Comparison of ENCODE assay signal across 1 cellular context in the genomic region with DNA sequence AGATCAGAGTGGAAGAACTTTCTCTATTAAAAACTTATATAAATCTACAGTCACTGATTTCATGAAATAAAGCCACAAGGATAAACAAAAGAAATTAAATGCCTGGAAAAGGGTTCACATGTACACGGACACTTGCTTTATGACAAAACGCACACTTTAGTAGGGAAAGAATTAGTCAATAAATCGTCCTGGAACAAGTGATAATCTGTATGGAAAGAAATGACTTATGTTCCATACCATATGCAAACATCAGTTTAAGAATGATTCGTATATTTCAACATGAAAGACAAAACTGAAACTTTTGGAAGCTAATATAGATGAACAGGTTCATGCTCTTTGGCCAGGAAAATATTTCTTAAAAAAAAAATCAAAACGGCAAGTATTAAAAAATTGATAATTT.
TF ChIP-seq lines count a peak whose summit lies in the region.

No MANE protein-coding gene starts in this region.

TF ChIP-seq in GM23338, 12 proteins besides CTCF, POLR2A, EP300 and RAD21 (continued from another document):
- TF ChIP-seq, protein P1, sequence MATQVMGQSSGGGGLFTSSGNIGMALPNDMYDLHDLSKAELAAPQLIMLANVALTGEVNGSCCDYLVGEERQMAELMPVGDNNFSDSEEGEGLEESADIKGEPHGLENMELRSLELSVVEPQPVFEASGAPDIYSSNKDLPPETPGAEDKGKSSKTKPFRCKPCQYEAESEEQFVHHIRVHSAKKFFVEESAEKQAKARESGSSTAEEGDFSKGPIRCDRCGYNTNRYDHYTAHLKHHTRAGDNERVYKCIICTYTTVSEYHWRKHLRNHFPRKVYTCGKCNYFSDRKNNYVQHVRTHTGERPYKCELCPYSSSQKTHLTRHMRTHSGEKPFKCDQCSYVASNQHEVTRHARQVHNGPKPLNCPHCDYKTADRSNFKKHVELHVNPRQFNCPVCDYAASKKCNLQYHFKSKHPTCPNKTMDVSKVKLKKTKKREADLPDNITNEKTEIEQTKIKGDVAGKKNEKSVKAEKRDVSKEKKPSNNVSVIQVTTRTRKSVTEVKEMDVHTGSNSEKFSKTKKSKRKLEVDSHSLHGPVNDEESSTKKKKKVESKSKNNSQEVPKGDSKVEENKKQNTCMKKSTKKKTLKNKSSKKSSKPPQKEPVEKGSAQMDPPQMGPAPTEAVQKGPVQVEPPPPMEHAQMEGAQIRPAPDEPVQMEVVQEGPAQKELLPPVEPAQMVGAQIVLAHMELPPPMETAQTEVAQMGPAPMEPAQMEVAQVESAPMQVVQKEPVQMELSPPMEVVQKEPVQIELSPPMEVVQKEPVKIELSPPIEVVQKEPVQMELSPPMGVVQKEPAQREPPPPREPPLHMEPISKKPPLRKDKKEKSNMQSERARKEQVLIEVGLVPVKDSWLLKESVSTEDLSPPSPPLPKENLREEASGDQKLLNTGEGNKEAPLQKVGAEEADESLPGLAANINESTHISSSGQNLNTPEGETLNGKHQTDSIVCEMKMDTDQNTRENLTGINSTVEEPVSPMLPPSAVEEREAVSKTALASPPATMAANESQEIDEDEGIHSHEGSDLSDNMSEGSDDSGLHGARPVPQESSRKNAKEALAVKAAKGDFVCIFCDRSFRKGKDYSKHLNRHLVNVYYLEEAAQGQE (IDR thresholded peaks at IDR 0.05; ENCODE audit: unreplicated experiment), result no peak
- TF ChIP-seq POLR2AphosphoS5 (IDR thresholded peaks at IDR 0.05; ENCODE audit: low read depth) (no peak), CREB1 (CRISPR knock-in tag; IDR thresholded peaks at IDR 0.05; ENCODE audit: low read depth) (no peak), ETS1 (IDR thresholded peaks at IDR 0.05) (no peak), ZNF331 (CRISPR knock-in tag; IDR thresholded peaks at IDR 0.05; ENCODE audit: low read depth) (no peak), EZH2 (IDR thresholded peaks at IDR 0.05; ENCODE audit: low read depth, unreplicated experiment) (no peak), NANOG (IDR thresholded peaks at IDR 0.05; ENCODE audit: borderline replicate concordance) (no peak), JUNB (IDR thresholded peaks at IDR 0.05; ENCODE audit: unreplicated experiment) (no peak), EZH2phosphoT487 (IDR thresholded peaks at IDR 0.05; ENCODE audit: unreplicated experiment) (no peak)
- TF ChIP-seq, protein P2, sequence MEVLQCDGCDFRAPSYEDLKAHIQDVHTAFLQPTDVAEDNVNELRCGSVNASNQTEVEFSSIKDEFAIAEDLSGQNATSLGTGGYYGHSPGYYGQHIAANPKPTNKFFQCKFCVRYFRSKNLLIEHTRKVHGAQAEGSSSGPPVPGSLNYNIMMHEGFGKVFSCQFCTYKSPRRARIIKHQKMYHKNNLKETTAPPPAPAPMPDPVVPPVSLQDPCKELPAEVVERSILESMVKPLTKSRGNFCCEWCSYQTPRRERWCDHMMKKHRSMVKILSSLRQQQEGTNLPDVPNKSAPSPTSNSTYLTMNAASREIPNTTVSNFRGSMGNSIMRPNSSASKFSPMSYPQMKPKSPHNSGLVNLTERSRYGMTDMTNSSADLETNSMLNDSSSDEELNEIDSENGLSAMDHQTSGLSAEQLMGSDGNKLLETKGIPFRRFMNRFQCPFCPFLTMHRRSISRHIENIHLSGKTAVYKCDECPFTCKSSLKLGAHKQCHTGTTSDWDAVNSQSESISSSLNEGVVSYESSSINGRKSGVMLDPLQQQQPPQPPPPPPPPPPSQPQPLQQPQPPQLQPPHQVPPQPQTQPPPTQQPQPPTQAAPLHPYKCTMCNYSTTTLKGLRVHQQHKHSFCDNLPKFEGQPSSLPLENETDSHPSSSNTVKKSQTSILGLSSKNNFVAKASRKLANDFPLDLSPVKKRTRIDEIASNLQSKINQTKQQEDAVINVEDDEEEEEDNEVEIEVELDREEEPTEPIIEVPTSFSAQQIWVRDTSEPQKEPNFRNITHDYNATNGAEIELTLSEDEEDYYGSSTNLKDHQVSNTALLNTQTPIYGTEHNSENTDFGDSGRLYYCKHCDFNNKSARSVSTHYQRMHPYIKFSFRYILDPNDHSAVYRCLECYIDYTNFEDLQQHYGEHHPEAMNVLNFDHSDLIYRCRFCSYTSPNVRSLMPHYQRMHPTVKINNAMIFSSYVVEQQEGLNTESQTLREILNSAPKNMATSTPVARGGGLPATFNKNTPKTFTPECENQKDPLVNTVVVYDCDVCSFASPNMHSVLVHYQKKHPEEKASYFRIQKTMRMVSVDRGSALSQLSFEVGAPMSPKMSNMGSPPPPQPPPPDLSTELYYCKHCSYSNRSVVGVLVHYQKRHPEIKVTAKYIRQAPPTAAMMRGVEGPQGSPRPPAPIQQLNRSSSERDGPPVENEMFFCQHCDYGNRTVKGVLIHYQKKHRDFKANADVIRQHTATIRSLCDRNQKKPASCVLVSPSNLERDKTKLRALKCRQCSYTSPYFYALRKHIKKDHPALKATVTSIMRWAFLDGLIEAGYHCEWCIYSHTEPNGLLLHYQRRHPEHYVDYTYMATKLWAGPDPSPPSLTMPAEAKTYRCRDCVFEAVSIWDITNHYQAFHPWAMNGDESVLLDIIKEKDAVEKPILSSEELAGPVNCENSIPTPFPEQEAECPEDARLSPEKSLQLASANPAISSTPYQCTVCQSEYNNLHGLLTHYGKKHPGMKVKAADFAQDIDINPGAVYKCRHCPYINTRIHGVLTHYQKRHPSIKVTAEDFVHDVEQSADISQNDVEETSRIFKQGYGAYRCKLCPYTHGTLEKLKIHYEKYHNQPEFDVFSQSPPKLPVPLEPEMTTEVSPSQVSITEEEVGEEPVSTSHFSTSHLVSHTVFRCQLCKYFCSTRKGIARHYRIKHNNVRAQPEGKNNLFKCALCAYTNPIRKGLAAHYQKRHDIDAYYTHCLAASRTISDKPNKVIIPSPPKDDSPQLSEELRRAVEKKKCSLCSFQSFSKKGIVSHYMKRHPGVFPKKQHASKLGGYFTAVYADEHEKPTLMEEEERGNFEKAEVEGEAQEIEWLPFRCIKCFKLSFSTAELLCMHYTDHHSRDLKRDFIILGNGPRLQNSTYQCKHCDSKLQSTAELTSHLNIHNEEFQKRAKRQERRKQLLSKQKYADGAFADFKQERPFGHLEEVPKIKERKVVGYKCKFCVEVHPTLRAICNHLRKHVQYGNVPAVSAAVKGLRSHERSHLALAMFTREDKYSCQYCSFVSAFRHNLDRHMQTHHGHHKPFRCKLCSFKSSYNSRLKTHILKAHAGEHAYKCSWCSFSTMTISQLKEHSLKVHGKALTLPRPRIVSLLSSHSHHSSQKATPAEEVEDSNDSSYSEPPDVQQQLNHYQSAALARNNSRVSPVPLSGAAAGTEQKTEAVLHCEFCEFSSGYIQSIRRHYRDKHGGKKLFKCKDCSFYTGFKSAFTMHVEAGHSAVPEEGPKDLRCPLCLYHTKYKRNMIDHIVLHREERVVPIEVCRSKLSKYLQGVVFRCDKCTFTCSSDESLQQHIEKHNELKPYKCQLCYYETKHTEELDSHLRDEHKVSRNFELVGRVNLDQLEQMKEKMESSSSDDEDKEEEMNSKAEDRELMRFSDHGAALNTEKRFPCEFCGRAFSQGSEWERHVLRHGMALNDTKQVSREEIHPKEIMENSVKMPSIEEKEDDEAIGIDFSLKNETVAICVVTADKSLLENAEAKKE (CRISPR knock-in tag; IDR thresholded peaks at IDR 0.05), result no peak
